12 cellular contexts compared by ENCODE assay signal in genomic region chr5:96734871-96735325, GRCh38.
DNase-seq lines count a peak whose midpoint lies in the region; ATAC-seq, FAIRE-seq and TF ChIP-seq lines count a peak whose summit lies in the region.
"Had no signal": no experiment of that assay in that cellular context is flagged by ENCODE, and none has a peak within 500 bp of the region (broad histone marks: within the 10 kb centered on the region; RNA-seq: fewer than 3 reads in every experiment).

No MANE protein-coding gene starts in this region.

- H3K36me3 ChIP-seq in smooth muscle cell (ENCODE audit: low read depth): peaks cover 14% of the 10 kb centered on the region

- H3K9ac ChIP-seq in smooth muscle cell (ENCODE audit: low read depth): no peak overlapping the region

- H3K27ac Mint-ChIP-seq in activated T-cell treated with anti-CD3 and anti-CD28 coated beads, Interleukin-2, amount 50 U/mL, for 24 hours: peak overlapping the region; percentile 13
- no peak overlapping the region for H3K27ac Mint-ChIP-seq in osteocyte (ENCODE audit: unreplicated experiment)
- H3K27ac Mint-ChIP-seq: activated CD8-positive, alpha-beta T cell treated with anti-CD3 and anti-CD28 coated beads, Interleukin-2, amount 10 ng/mL, durations not matched to agents 7 days and 5 days had no signal

- H3K4me1 ChIP-seq in smooth muscle cell (ENCODE audit: low read depth): no peaks in the 10 kb centered on the region
- H3K4me1 ChIP-seq: right lobe of liver had no signal

- H3K27me3 ChIP-seq in smooth muscle cell (ENCODE audit: low read depth): no peaks in the 10 kb centered on the region
- H3K27me3 ChIP-seq: right lobe of liver had no signal

- H3K9me3 Mint-ChIP-seq in activated T-cell treated with anti-CD3 and anti-CD28 coated beads, Interleukin-2, amount 50 U/mL, for 24 hours: no peaks in the 10 kb centered on the region
- H3K9me3 Mint-ChIP-seq in activated T-cell treated with anti-CD3 and anti-CD28 coated beads, Interleukin-2, amount 50 U/mL, for 4 hours: no peaks in the 10 kb centered on the region
- H3K9me3 Mint-ChIP-seq in osteocyte (ENCODE audit: unreplicated experiment): no peaks in the 10 kb centered on the region

- H3K4me1 Mint-ChIP-seq in activated T-cell treated with anti-CD3 and anti-CD28 coated beads, Interleukin-2, amount 50 U/mL, for 24 hours (ENCODE audit: low read depth): peaks cover 10% of the 10 kb centered on the region
- H3K4me1 Mint-ChIP-seq in activated T-cell treated with anti-CD3 and anti-CD28 coated beads, Interleukin-2, amount 50 U/mL, for 4 hours (ENCODE audit: low read depth): peaks cover 11% of the 10 kb centered on the region
- no peaks in the 10 kb centered on the region for H3K4me1 Mint-ChIP-seq in osteocyte (ENCODE audit: unreplicated experiment)

- no peaks in the 10 kb centered on the region for H3K9me3 ChIP-seq in smooth muscle cell (replicated peaks; ENCODE audit: low read depth)
- H3K9me3 ChIP-seq: right lobe of liver had no signal

- H4K20me1 ChIP-seq in smooth muscle cell (ENCODE audit: low read depth): peaks cover 28% of the 10 kb centered on the region

- peaks cover 11% of the 10 kb centered on the region for H3K79me2 ChIP-seq in smooth muscle cell (ENCODE audit: low read depth)

- no peak for DNase-seq in activated T-cell treated with anti-CD3 and anti-CD28 coated beads, Interleukin-2, amount 50 U/mL, for 24 hours
- no peak for DNase-seq in activated T-cell treated with anti-CD3 and anti-CD28 coated beads, Interleukin-2, amount 50 U/mL, for 4 hours
- DNase-seq in RCC 7860 (ENCODE audit: low spot score): peak; percentile 71
- no peak for DNase-seq in smooth muscle cell (lab: John Stamatoyannopoulos, UW; ENCODE audit: unreplicated experiment)
- DNase-seq in stimulated activated CD4-positive, alpha-beta T cell treated with anti-CD3 and anti-CD28 coated beads, Interleukin-2, amount 100 ng/mL, for 24 hours: no peak
- DNase-seq in osteocyte (ENCODE audit: extremely low spot score, unreplicated experiment): no peak
- DNase-seq in globus pallidus (ENCODE audit: low spot score): no peak
- DNase-seq: activated CD8-positive, alpha-beta T cell treated with anti-CD3 and anti-CD28 coated beads, Interleukin-2, amount 10 ng/mL, durations not matched to agents 7 days and 5 days; NCI-H1105 treated with DMSO at 0.1 percent for 48 hours; right lobe of liver had no signal

- WGBS in smooth muscle cell (ENCODE audit: low lambda C conversion rate): 77% methylated on average over 1 of the region's 1 CpG

- H3K4me2 ChIP-seq in smooth muscle cell: peak overlapping the region; percentile 3

- no peak overlapping the region for H3K4me3 Mint-ChIP-seq in activated T-cell treated with anti-CD3 and anti-CD28 coated beads, Interleukin-2, amount 50 U/mL, for 24 hours
- no peak overlapping the region for H3K4me3 Mint-ChIP-seq in activated T-cell treated with anti-CD3 and anti-CD28 coated beads, Interleukin-2, amount 50 U/mL, for 4 hours
- H3K4me3 Mint-ChIP-seq in osteocyte (ENCODE audit: unreplicated experiment): no peak overlapping the region
- H3K4me3 Mint-ChIP-seq: activated CD8-positive, alpha-beta T cell treated with anti-CD3 and anti-CD28 coated beads, Interleukin-2, amount 10 ng/mL, durations not matched to agents 7 days and 5 days had no signal

- H2AFZ ChIP-seq in smooth muscle cell (ENCODE audit: low read depth): no peak overlapping the region

- TF ChIP-seq CTCF in smooth muscle cell (IDR thresholded peaks at IDR 0.05; ENCODE audit: borderline replicate concordance, insufficient read depth, poor library complexity, severe bottlenecking) (no peak), osteocyte (IDR thresholded peaks at IDR 0.05) (no peak)

- peak overlapping the region; percentile 54 for H3K27ac ChIP-seq in smooth muscle cell (ENCODE audit: low read depth)
- H3K27ac ChIP-seq: right lobe of liver had no signal

- peaks cover 54% of the 10 kb centered on the region for H3K36me3 Mint-ChIP-seq in activated T-cell treated with anti-CD3 and anti-CD28 coated beads, Interleukin-2, amount 50 U/mL, for 24 hours (ENCODE audit: low read depth)
- H3K36me3 Mint-ChIP-seq in activated T-cell treated with anti-CD3 and anti-CD28 coated beads, Interleukin-2, amount 50 U/mL, for 4 hours (ENCODE audit: insufficient read depth): peaks cover 30% of the 10 kb centered on the region
- H3K36me3 Mint-ChIP-seq in osteocyte (ENCODE audit: unreplicated experiment): peaks cover 33% of the 10 kb centered on the region

- peaks cover 6% of the 10 kb centered on the region for H3F3A ChIP-seq in smooth muscle cell (ENCODE audit: low read depth)

- H3K4me3 ChIP-seq in smooth muscle cell: no peak overlapping the region
- H3K4me3 ChIP-seq: lung, right lobe of liver had no signal

- no peaks in the 10 kb centered on the region for H3K27me3 Mint-ChIP-seq in activated T-cell treated with anti-CD3 and anti-CD28 coated beads, Interleukin-2, amount 50 U/mL, for 24 hours
- no peaks in the 10 kb centered on the region for H3K27me3 Mint-ChIP-seq in activated T-cell treated with anti-CD3 and anti-CD28 coated beads, Interleukin-2, amount 50 U/mL, for 4 hours (ENCODE audit: low read depth)
- no peaks in the 10 kb centered on the region for H3K27me3 Mint-ChIP-seq in osteocyte (ENCODE audit: unreplicated experiment)

- peak; percentile 36 for FAIRE-seq in RCC 7860 (lab: Jason Lieb, UNC)

- ATAC-seq in activated T-cell treated with anti-CD3 and anti-CD28 coated beads, Interleukin-2, amount 50 U/mL, for 4 hours: no peak
- ATAC-seq in esophagus mucosa: peak; percentile 48
- ATAC-seq: activated CD8-positive, alpha-beta T cell treated with anti-CD3 and anti-CD28 coated beads, Interleukin-2, amount 10 ng/mL, durations not matched to agents 7 days and 5 days; right lobe of liver had no signal
